ENCODE assay signal across 22 cellular contexts in the genomic region with DNA sequence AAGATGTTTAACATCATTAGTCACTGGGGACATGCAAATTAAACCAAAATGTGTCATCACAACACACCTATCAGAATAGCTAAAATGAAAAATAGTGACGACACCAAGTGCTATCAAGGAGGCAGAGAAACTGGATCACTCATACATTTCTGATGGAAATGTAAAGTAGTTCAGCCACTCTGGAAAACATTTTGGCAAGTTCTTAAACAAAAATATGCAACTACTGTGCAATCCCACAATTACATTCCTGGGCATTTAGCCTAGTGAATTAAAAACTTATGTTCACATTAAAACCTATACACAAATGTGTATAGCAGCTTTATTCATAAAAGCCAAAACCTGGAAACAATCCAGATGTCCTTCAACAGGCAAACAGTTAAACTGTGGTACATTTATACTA. TPM values are rescaled to one million over a fixed set of nuclear protein-coding genes. Genes with fewer than 3 reads are reported as not detected.
DNase-seq lines count a peak whose midpoint lies in the region; ATAC-seq and TF ChIP-seq lines count a peak whose summit lies in the region.
"Had no signal": no experiment of that assay in that cellular context is flagged by ENCODE, and none has a peak within 500 bp of the region (broad histone marks: within the 10 kb centered on the region; RNA-seq: fewer than 3 reads in every experiment).

No MANE protein-coding gene starts in this region.

- ATAC-seq in GM18517 (IDR thresholded peaks at IDR 0.05; ENCODE audit: unreplicated experiment) = no peak
- ATAC-seq: psoas muscle, upper lobe of right lung had no signal

- WGBS in sigmoid colon, 2 donors = 70 to 72% methylated on average over 1 of the region's 1 CpG

- intact Hi-C loops in sigmoid colon (cut with DNase I) = no loop called here

- no peaks in the 10 kb centered on the region for H3K4me1 ChIP-seq in sigmoid colon
- H3K4me1 ChIP-seq: esophagus squamous epithelium, psoas muscle, spleen, upper lobe of right lung had no signal

- no peak for TF ChIP-seq CTCF in cardiac fibroblast (IDR thresholded peaks at IDR 0.05; ENCODE audit: low read depth, low read length)
- TF ChIP-seq CTCF in sigmoid colon (IDR thresholded peaks at IDR 0.05) = no peak

- TF ChIP-seq POLR2A in sigmoid colon (IDR thresholded peaks at IDR 0.05) = no peak

- no peaks in the 10 kb centered on the region for H3K9me3 ChIP-seq in sigmoid colon
- H3K9me3 ChIP-seq: esophagus squamous epithelium, psoas muscle, upper lobe of right lung had no signal

- no peaks in the 10 kb centered on the region for H3K27me3 ChIP-seq in sigmoid colon
- H3K27me3 ChIP-seq: esophagus squamous epithelium, spleen, upper lobe of right lung had no signal

- no peak for TF ChIP-seq EP300 in sigmoid colon (IDR thresholded peaks at IDR 0.05)

- H3K27ac ChIP-seq in sigmoid colon = no peak overlapping the region
- H3K27ac ChIP-seq: esophagus squamous epithelium, psoas muscle, spleen, upper lobe of right lung had no signal

- DNase-seq in ELR (ENCODE audit: low read depth) (peak; percentile 60), NCI-H446 treated with DMSO at 0.1 percent for 48 hours (lab: John Stamatoyannopoulos, UW) (peak; percentile 59), cardiac fibroblast (ENCODE audit: low read depth in 2 of 2) (peak; percentile 80 to 94), iris pigment epithelial cell (ENCODE audit: low read depth) (peak; percentile 92), sigmoid colon (no peak), NCI-H1930 (lab: John Stamatoyannopoulos, UW) (no peak), NCI-H2227 (lab: John Stamatoyannopoulos, UW; ENCODE audit: unreplicated experiment) (no peak)
- DNase-seq: activated B cell treated with CpG ODN at 0.5 μM for 24 hours; activated CD4-positive, alpha-beta memory T cell treated with anti-CD3 and anti-CD28 coated beads, Interleukin-2, amount 10 ng/mL, durations not matched to agents 7 days and 5 days; activated naive CD4-positive, alpha-beta T cell; activated T-cell treated with anti-CD3 and anti-CD28 coated beads, Interleukin-2, amount 50 U/mL, for 1 hour; Calu3; effector memory CD4-positive, alpha-beta T cell; esophagus squamous epithelium; kidney; NCI-H1092 treated with DMSO at 0.1 percent for 48 hours; NCI-H524 treated with DMSO at 0.1 percent for 48 hours; psoas muscle; spleen; T1000; upper lobe of right lung had no signal

- H3K36me3 ChIP-seq in sigmoid colon = no peaks in the 10 kb centered on the region
- H3K36me3 ChIP-seq: esophagus squamous epithelium, spleen, upper lobe of right lung had no signal

- H3K4me3 ChIP-seq in cardiac fibroblast (replicated peaks in 1 of 2; ENCODE audit: low read depth in 2 of 2, low read length in 2 of 2) (no peak overlapping the region), sigmoid colon (no peak overlapping the region)
- H3K4me3 ChIP-seq: esophagus squamous epithelium, psoas muscle, spleen, upper lobe of right lung had no signal

RNA-seq across cellular contexts. Expression of gene SVEP1, which starts 53.1 kb away (rescaled TPM):
- 10 to 100 TPM; 24.3 to 77.5 (median 52.4) TPM for total RNA-seq in sigmoid colon
- 1 to 10 TPM in 2 of 3 donors, under 1 TPM in 1; 0.23 to 2.9 (median 2.4) TPM for polyA plus RNA-seq in sigmoid colon
- total RNA-seq: activated B cell treated with CpG ODN at 0.5 μM for 24 hours; activated CD4-positive, alpha-beta memory T cell treated with anti-CD3 and anti-CD28 coated beads, Interleukin-2, amount 10 ng/mL, durations not matched to agents 7 days and 5 days had no signal

Comparison
In these comparisons a context has a peak if more than half of its experiments do, and no peak if none do; other contexts are left out.
1. DNase-seq: peak in ELR (single experiment), NCI-H446 treated with DMSO at 0.1 percent for 48 hours (single experiment), cardiac fibroblast (2 of 2) and iris pigment epithelial cell (single experiment); none in sigmoid colon (single experiment), NCI-H1930 (0 of 2) and NCI-H2227 (single experiment).